In genomic region chr20:18588554-18589043, GRCh38 we compare ENCODE assay signal across 8 cellular contexts. TPM values are rescaled to one million over a fixed set of nuclear protein-coding genes. Genes with fewer than 3 reads are reported as not detected.
DNase-seq lines count a peak whose midpoint lies in the region; ATAC-seq and FAIRE-seq lines count a peak whose summit lies in the region.

No MANE protein-coding gene starts in this region.

- peak overlapping the region; percentile 79 for H3K27ac Mint-ChIP-seq in activated naive CD8-positive, alpha-beta T cell treated with anti-CD3 and anti-CD28 coated beads, Interleukin-2, amount 10 ng/mL, durations not matched to agents 7 days and 5 days

- H3K36me3 Mint-ChIP-seq in activated naive CD8-positive, alpha-beta T cell treated with anti-CD3 and anti-CD28 coated beads, Interleukin-2, amount 10 ng/mL, durations not matched to agents 7 days and 5 days = no peaks in the 10 kb centered on the region

- DNase-seq in activated naive CD8-positive, alpha-beta T cell treated with anti-CD3 and anti-CD28 coated beads, Interleukin-2, amount 10 ng/mL, durations not matched to agents 7 days and 5 days = peak; percentile 36
- peak; percentile 14 for DNase-seq in iPS-NIHi11 (ENCODE audit: low spot score)
- peak; percentile 47 for DNase-seq in superior temporal gyrus (ENCODE audit: extremely low spot score)
- no peak for DNase-seq in ACHN
- no peak for DNase-seq in RCC 7860 (ENCODE audit: low spot score)
- no peak for DNase-seq in germinal center (ENCODE audit: low spot score)

- no peak for FAIRE-seq in RCC 7860 (lab: Jason Lieb, UNC)

- in situ Hi-C loops in ACHN (cut with HindIII; ENCODE audit: low pct_ligation_motif_present, low pct_unique_long_range_greater_than_20kb, low sequenced_read_pairs) = no loop called here

- ATAC-seq in GM18498 (IDR thresholded peaks at IDR 0.05; ENCODE audit: unreplicated experiment) (peak; percentile 7), HG03025 (IDR thresholded peaks at IDR 0.05; ENCODE audit: low FRiP score, unreplicated experiment) (peak; percentile 5)
- no peak for ATAC-seq in activated naive CD8-positive, alpha-beta T cell treated with anti-CD3 and anti-CD28 coated beads, Interleukin-2, amount 10 ng/mL, durations not matched to agents 7 days and 5 days (ENCODE audit: low read depth)

- H3K27me3 Mint-ChIP-seq in activated naive CD8-positive, alpha-beta T cell treated with anti-CD3 and anti-CD28 coated beads, Interleukin-2, amount 10 ng/mL, durations not matched to agents 7 days and 5 days = peaks cover 6% of the 10 kb centered on the region

- no peaks in the 10 kb centered on the region for H3K9me3 Mint-ChIP-seq in activated naive CD8-positive, alpha-beta T cell treated with anti-CD3 and anti-CD28 coated beads, Interleukin-2, amount 10 ng/mL, durations not matched to agents 7 days and 5 days

- H3K4me1 Mint-ChIP-seq in activated naive CD8-positive, alpha-beta T cell treated with anti-CD3 and anti-CD28 coated beads, Interleukin-2, amount 10 ng/mL, durations not matched to agents 7 days and 5 days = peaks cover 19% of the 10 kb centered on the region

- peak overlapping the region; percentile 80 for H3K4me3 Mint-ChIP-seq in activated naive CD8-positive, alpha-beta T cell treated with anti-CD3 and anti-CD28 coated beads, Interleukin-2, amount 10 ng/mL, durations not matched to agents 7 days and 5 days

- POLR2A ChIA-PET in activated naive CD8-positive, alpha-beta T cell treated with anti-CD3 and anti-CD28 coated beads, Interleukin-2, amount 10 ng/mL, durations not matched to agents 7 days and 5 days (lab: Charles Lee) = interaction anchor here (0.6 to 1.5 kb wide), 3 partner anchors 23 to 1424 kb away, joined by 3 to 4 read pairs (median 3); partner anchors contain the start of gene SEC23B

RNA-seq across cellular contexts. Expression of gene DTD1, which starts 0.7 kb away (rescaled TPM):
- 10 to 100 TPM; 18.7 to 22.4 TPM for total RNA-seq in activated naive CD8-positive, alpha-beta T cell treated with anti-CD3 and anti-CD28 coated beads, Interleukin-2, amount 10 ng/mL, durations not matched to agents 7 days and 5 days

RNA-seq across cellular contexts. Expression of gene SMIM26, which starts 21.4 kb away (rescaled TPM):
- 10 to 100 TPM; 59.1 to 62.4 TPM for total RNA-seq in activated naive CD8-positive, alpha-beta T cell treated with anti-CD3 and anti-CD28 coated beads, Interleukin-2, amount 10 ng/mL, durations not matched to agents 7 days and 5 days

Comparison
In these comparisons a context has a peak if more than half of its experiments do, and no peak if none do; other contexts are left out.
1. DNase-seq: peak in activated naive CD8-positive, alpha-beta T cell treated with anti-CD3 and anti-CD28 coated beads, Interleukin-2, amount 10 ng/mL, durations not matched to agents 7 days and 5 days (single experiment), iPS-NIHi11 (single experiment) and superior temporal gyrus (single experiment); none in ACHN (single experiment), RCC 7860 (single experiment) and germinal center (single experiment).